7 cellular contexts compared by ENCODE assay signal in genomic region chr11:44643207-44643606, GRCh38.
"Had no signal": no experiment of that assay in that cellular context is flagged by ENCODE, and none has a peak within 500 bp of the region (broad histone marks: within the 10 kb centered on the region; RNA-seq: fewer than 3 reads in every experiment).

No MANE protein-coding gene starts in this region.

- H3K4me3 ChIP-seq: GM23338, K562 had no signal

- ATAC-seq: GM23338, K562 had no signal

- H3K4me3 Mint-ChIP-seq: GM23338, H9, HFFc6 had no signal

- H3K4me1 Mint-ChIP-seq: GM23338, H9 had no signal

- DNase-seq: H9, HCEC 1CT, HFFc6, IMR-90, KG1 had no signal

- H3K27ac Mint-ChIP-seq: GM23338, H9, HFFc6 had no signal
